Comparison of ENCODE assay signal across 21 cellular contexts in genomic region chr17:72125742-72126141, GRCh38. TPM values are rescaled to one million over a fixed set of nuclear protein-coding genes. Genes with fewer than 3 reads are reported as not detected.
DNase-seq lines count a peak whose midpoint lies in the region; TF ChIP-seq lines count a peak whose summit lies in the region.
"Had no signal": no experiment of that assay in that cellular context is flagged by ENCODE, and none has a peak within 500 bp of the region (broad histone marks: within the 10 kb centered on the region; RNA-seq: fewer than 3 reads in every experiment).

No MANE protein-coding gene starts in this region.

- no peaks in the 10 kb centered on the region for H3K36me3 ChIP-seq in breast epithelium
- H3K36me3 ChIP-seq in mesenchymal stem cell (ENCODE audit: control insufficient read depth in 1 of 2, insufficient read depth in 2 of 2, low read depth in 1 of 2, low read length in 2 of 2) = peaks cover 19 to 22% of the 10 kb centered on the region in 2 experiments
- no peaks in the 10 kb centered on the region for H3K36me3 ChIP-seq in transverse colon
- H3K36me3 ChIP-seq: adrenal gland, right atrium auricular region had no signal

- no peak overlapping the region for H3K23ac ChIP-seq in mesenchymal stem cell (ENCODE audit: low read length in 2 of 2)

- no peak overlapping the region for H3K27ac Mint-ChIP-seq in MCF 10A (ENCODE audit: low read depth, unreplicated experiment)
- H3K27ac Mint-ChIP-seq: CD4-positive, alpha-beta T cell; stimulated activated effector memory CD8-positive, alpha-beta T cell treated with anti-CD3 and anti-CD28 coated beads, Interleukin-12 subunit alpha, Interleukin-12 subunit beta, amount 100 ng/mL, for 72 hours had no signal

- H3K4ac ChIP-seq in mesenchymal stem cell (ENCODE audit: low read depth in 1 of 2, low read length in 2 of 2) = no peak overlapping the region

- DNase-seq in MCF 10A (ENCODE audit: unreplicated experiment) (peak; percentile 22), breast epithelium (ENCODE audit: low spot score in 2 of 2) (no peak), astrocyte of the spinal cord (ENCODE audit: low read depth, low spot score) (peak; percentile 41), mesenchymal stem cell (peak; percentile 13), transverse colon (no peak), substantia nigra (lab: John Stamatoyannopoulos, UW) (no peak), RWPE1 (ENCODE audit: low spot score) (no peak), RKO (ENCODE audit: low spot score) (no peak)
- DNase-seq: activated CD4-positive, alpha-beta T cell treated with anti-CD3 and anti-CD28 coated beads for 48 hours; activated T-cell treated with anti-CD3 and anti-CD28 coated beads, Interleukin-2, amount 50 U/mL, for 4 hours; CD4-positive, alpha-beta T cell; effector CD8-positive, alpha-beta T cell; GF-D8; kidney; NCI-H146; NCI-H510A; stimulated activated CD4-positive, alpha-beta T cell treated with anti-CD3 and anti-CD28 coated beads, Interleukin-4, amount 100 ng/mL, for 4 hours had no signal

- H3K18ac ChIP-seq in mesenchymal stem cell (ENCODE audit: low read depth in 1 of 2, low read length in 2 of 2) = no peak overlapping the region

- no peak overlapping the region for H4K91ac ChIP-seq in mesenchymal stem cell (ENCODE audit: low read length)

- TF ChIP-seq CTCF in MCF 10A (IDR thresholded peaks at IDR 0.05; ENCODE audit: unreplicated experiment) (no peak), breast epithelium (IDR thresholded peaks at IDR 0.05) (no peak), astrocyte of the spinal cord (IDR thresholded peaks at IDR 0.05; ENCODE audit: low read depth, low read length) (no peak), transverse colon (IDR thresholded peaks at IDR 0.05) (no peak), RWPE1 (conservative IDR thresholded peaks at IDR 0.05; ENCODE audit: low read depth) (no peak)

- no peaks in the 10 kb centered on the region for H3K9me3 ChIP-seq in breast epithelium
- no peaks in the 10 kb centered on the region for H3K9me3 ChIP-seq in mesenchymal stem cell (ENCODE audit: control insufficient read depth, low read length)
- H3K9me3 ChIP-seq in transverse colon = no peaks in the 10 kb centered on the region
- H3K9me3 ChIP-seq: adrenal gland, right atrium auricular region had no signal

- H3K9ac ChIP-seq in mesenchymal stem cell (ENCODE audit: low read length) = peak overlapping the region; percentile 69

- intact Hi-C loops in MCF 10A (cut with micrococcal nuclease) = no loop called here
- intact Hi-C loops in breast epithelium (cut with DNase I; ENCODE audit: low total_unique reads) = loop anchor here (10.0 kb wide), 1 partner anchor 331 kb away; no protein-coding TSS in a partner anchor
- intact Hi-C loops in transverse colon (cut with DNase I; ENCODE audit: low total_unique reads) = no loop called here

- POLR2A ChIA-PET in MCF 10A (lab: Yijun Ruan, JAX) = no interaction called here
- POLR2A ChIA-PET in RWPE1 (lab: Yijun Ruan, JAX; ENCODE audit: low non-redundant PET) = no interaction called here

- in situ Hi-C loops in astrocyte of the spinal cord (cut with HindIII; ENCODE audit: low sequenced_read_pairs) = loop anchor here (25.0 kb wide), 1 partner anchor 412 kb away; no protein-coding TSS in a partner anchor
- in situ Hi-C loops in transverse colon (cut with MboI; ENCODE audit: low pct_ligation_motif_present in 1 of 4, low pct_unique_long_range_greater_than_20kb in 1 of 4, low sequenced_read_pairs in 3 of 4) = loop anchor here in 3 of 4 donors (25.0 kb wide), 2 partner anchors 287 to 412 kb away; no protein-coding TSS in a partner anchor

- no peak overlapping the region for H2AK5ac ChIP-seq in mesenchymal stem cell (ENCODE audit: low read length, severe bottlenecking)

- H3K4me3 ChIP-seq in breast epithelium = no peak overlapping the region
- no peak overlapping the region for H3K4me3 ChIP-seq in astrocyte of the spinal cord (ENCODE audit: low read depth, low read length)
- H3K4me3 ChIP-seq in mesenchymal stem cell (ENCODE audit: insufficient read depth in 1 of 2, low read depth in 1 of 2, low read length in 2 of 2) = peak overlapping the region in 1 of 2 experiments; percentile 16
- H3K4me3 ChIP-seq in transverse colon = no peak overlapping the region
- H3K4me3 ChIP-seq: adrenal gland, K562 had no signal

- no peaks in the 10 kb centered on the region for H3K9me3 Mint-ChIP-seq in MCF 10A (ENCODE audit: unreplicated experiment)
- H3K9me3 Mint-ChIP-seq: activated T-cell treated with anti-CD3 and anti-CD28 coated beads, Interleukin-2, amount 50 U/mL, for 4 hours; CD4-positive, alpha-beta T cell had no signal

- no peak overlapping the region for H2BK5ac ChIP-seq in mesenchymal stem cell (ENCODE audit: low read depth, low read length, poor library complexity, severe bottlenecking)

- H3K4me3 Mint-ChIP-seq in MCF 10A (ENCODE audit: unreplicated experiment) = no peak overlapping the region
- H3K4me3 Mint-ChIP-seq: activated T-cell treated with anti-CD3 and anti-CD28 coated beads, Interleukin-2, amount 50 U/mL, for 4 hours; CD4-positive, alpha-beta T cell; stimulated activated effector memory CD8-positive, alpha-beta T cell treated with anti-CD3 and anti-CD28 coated beads, Interleukin-12 subunit alpha, Interleukin-12 subunit beta, amount 100 ng/mL, for 72 hours had no signal

- TF ChIP-seq EP300 in transverse colon (IDR thresholded peaks at IDR 0.05; ENCODE audit: low read depth) = no peak

- no peak overlapping the region for H2BK120ac ChIP-seq in mesenchymal stem cell (ENCODE audit: low read depth, low read length)

- H2BK15ac ChIP-seq in mesenchymal stem cell (ENCODE audit: low read depth, poor library complexity, severe bottlenecking) = no peak overlapping the region

- H3K27me3 Mint-ChIP-seq in MCF 10A (ENCODE audit: insufficient read depth, unreplicated experiment) = no peaks in the 10 kb centered on the region

- TF ChIP-seq POLR2A in breast epithelium (IDR thresholded peaks at IDR 0.05) (no peak), transverse colon (IDR thresholded peaks at IDR 0.05) (no peak)

- peaks cover 0 to 4% of the 10 kb centered on the region in 2 donors for H3K4me1 ChIP-seq in breast epithelium
- peaks cover 15% of the 10 kb centered on the region for H3K4me1 ChIP-seq in mesenchymal stem cell (ENCODE audit: control insufficient read depth, insufficient read depth, low read depth, low read length)
- peaks cover 0 to 36% (median 20%) of the 10 kb centered on the region in 4 donors for H3K4me1 ChIP-seq in transverse colon

- H3K27me3 ChIP-seq in breast epithelium (no peaks in the 10 kb centered on the region), mesenchymal stem cell (ENCODE audit: control insufficient read depth in 1 of 2, insufficient read depth in 1 of 2, low read length in 2 of 2) (no peaks in the 10 kb centered on the region), transverse colon (peaks cover 35% of the 10 kb centered on the region)

- no peak overlapping the region for H4K8ac ChIP-seq in mesenchymal stem cell (ENCODE audit: low read length)

- H3K27ac ChIP-seq in breast epithelium = peak overlapping the region in 1 of 2 donors; percentile 93
- no peak overlapping the region for H3K27ac ChIP-seq in mesenchymal stem cell (ENCODE audit: low read length, poor library complexity, severe bottlenecking)
- peak overlapping the region in 3 of 4 donors; percentile 87 to 88 (median 87) for H3K27ac ChIP-seq in transverse colon
- no peak overlapping the region for H3K27ac ChIP-seq in substantia nigra (ENCODE audit: low read depth, low read length, poor library complexity, severe bottlenecking)
- H3K27ac ChIP-seq in RWPE1 = no peak overlapping the region
- H3K27ac ChIP-seq: adrenal gland had no signal

- no peaks in the 10 kb centered on the region for H3K36me3 Mint-ChIP-seq in MCF 10A (ENCODE audit: insufficient read depth, unreplicated experiment)

- BruUV-seq in MCF 10A (replicated peaks; lab: Mats Ljungman, UMichigan) = no TSS peak

- H3K4me1 Mint-ChIP-seq in MCF 10A (ENCODE audit: insufficient read depth, unreplicated experiment) = peaks cover 31% of the 10 kb centered on the region

- no peak overlapping the region for H3K4me2 ChIP-seq in mesenchymal stem cell (ENCODE audit: low read length, poor library complexity, severe bottlenecking)

- H2AFZ ChIP-seq in mesenchymal stem cell (ENCODE audit: low read depth, low read length) = no peak overlapping the region

- H2BK12ac ChIP-seq in mesenchymal stem cell (ENCODE audit: low read length in 2 of 2) = no peak overlapping the region

- peaks cover 1% of the 10 kb centered on the region for H3K79me1 ChIP-seq in mesenchymal stem cell (replicated peaks; ENCODE audit: low read length, poor library complexity, severe bottlenecking)

- CTCF ChIA-PET in MCF 10A (lab: Yijun Ruan, JAX) (interaction anchor here (0.6 kb wide), 2 partner anchors 1364 to 1428 kb away, joined by 4 read pairs; no protein-coding TSS in a partner anchor), RWPE1 (lab: Yijun Ruan, JAX) (no interaction called here)

- H3K14ac ChIP-seq in mesenchymal stem cell (ENCODE audit: low read length in 2 of 2) = no peak overlapping the region

RNA-seq across cellular contexts. Expression of gene SOX9, which starts 4.9 kb away (rescaled TPM):
- total RNA-seq in MCF 10A (2022) (2.6 and 4.5 TPM in 2 replicates), breast epithelium (10 to 100 TPM in 2 of 3 donors, 1 to 10 TPM in 1; 3.0 to 47.7 (median 15.7) TPM), transverse colon (10 to 100 TPM; 35.2 to 55.7 (median 42.3) TPM)
- 7.6 TPM for polyA plus RNA-seq in mesenchymal stem cell (2013, experiment 1 of 2)
- polyA plus RNA-seq in mesenchymal stem cell (2013, experiment 2 of 2) = 7.2 TPM
- total RNA-seq: CD4-positive, alpha-beta T cell had no signal
- polyA plus RNA-seq: K562 had no signal

Comparison
In these comparisons a context has a peak if more than half of its experiments do, and no peak if none do; other contexts are left out.
1. DNase-seq: peak in MCF 10A (single experiment), astrocyte of the spinal cord (single experiment) and mesenchymal stem cell (single experiment); none in breast epithelium (0 of 2), transverse colon (single experiment), substantia nigra (0 of 49), RWPE1 (single experiment) and RKO (single experiment).
2. H3K27ac ChIP-seq: peak in transverse colon (3 of 4); none in mesenchymal stem cell (single experiment), substantia nigra (single experiment) and RWPE1 (single experiment).